8 cellular contexts compared by ENCODE assay signal in the genomic region with DNA sequence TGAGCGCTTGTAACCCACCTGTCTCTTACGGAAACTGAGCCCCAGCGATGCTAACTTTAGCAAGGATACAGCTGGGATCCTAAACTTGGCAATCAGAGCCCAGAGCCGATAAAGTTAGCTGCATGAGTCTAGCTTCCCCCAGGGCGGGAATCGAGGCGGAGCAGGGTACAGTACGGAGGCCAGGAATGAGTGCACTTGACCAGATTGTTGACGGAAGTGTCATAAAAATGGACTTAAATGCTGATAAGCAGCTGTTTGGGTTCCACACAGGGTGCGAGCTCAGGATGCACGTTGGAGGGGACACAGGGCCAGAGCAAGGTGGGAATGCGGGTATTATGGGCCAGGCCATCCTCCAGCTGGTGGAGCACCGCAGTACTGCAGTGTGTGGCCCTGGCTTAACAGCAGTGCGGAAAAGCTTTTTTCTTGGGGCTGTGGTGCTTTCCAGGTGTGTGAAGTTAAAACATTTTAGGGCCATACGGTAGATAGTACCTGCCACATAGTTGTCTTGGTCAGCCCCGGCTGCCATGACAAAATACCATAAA. TPM values are rescaled to one million over a fixed set of nuclear protein-coding genes. Genes with fewer than 3 reads are reported as not detected.
A peak's percentile ranks its signal among the peaks of the same experiment; 100 is the strongest.
DNase-seq lines count a peak whose midpoint lies in the region; ATAC-seq and TF ChIP-seq lines count a peak whose summit lies in the region.
"Not testable (repeated sequence)": the region's sequence is repeated elsewhere in the genome, so short reads cannot be mapped to it uniquely, and the experiment has no call there.

No MANE protein-coding gene starts in this region.

- H3K27ac ChIP-seq in RWPE2 (ENCODE audit: poor library complexity, severe bottlenecking), result peak overlapping the region; percentile 59
- peak overlapping the region; percentile 72 to 83 for H3K27ac ChIP-seq in thoracic aorta

- H3K9me3 ChIP-seq in RWPE2 (ENCODE audit: severe bottlenecking); thoracic aorta: not testable (repeated sequence)

- not testable (repeated sequence) for H3K4me1 ChIP-seq in RWPE2 (ENCODE audit: insufficient read depth, poor library complexity, severe bottlenecking); thoracic aorta (ENCODE audit: control insufficient read depth in 1 of 2, low read depth in 2 of 2)

- intact Hi-C loops in natural killer cell (cut with micrococcal nuclease), result not testable (repeated sequence)

- not testable (repeated sequence) for H3K9me3 Mint-ChIP-seq in activated naive CD4-positive, alpha-beta T cell treated with anti-CD3 and anti-CD28 coated beads, Interleukin-2, amount 50 U/mL, for 72 hours; natural killer cell

- DNase-seq in H7 (peak; percentile 21), foreskin fibroblast (peak in 1 of 2 donors; percentile 50)
- not testable (repeated sequence) for DNase-seq in RWPE2 (ENCODE audit: low spot score); natural killer cell; thoracic aorta (ENCODE audit: low spot score)
- DNase-seq in activated naive CD4-positive, alpha-beta T cell treated with anti-CD3 and anti-CD28 coated beads, Interleukin-2, amount 50 U/mL, for 72 hours (ENCODE audit: low spot score in 2 of 2), result peak in 1 of 2 donors; percentile 18

- peak overlapping the region; percentile 72 for H3K4me3 ChIP-seq in GM12875 (ENCODE audit: low read depth, low read length)
- H3K4me3 ChIP-seq in H7 (ENCODE audit: insufficient read depth, low read depth, low read length), result peak overlapping the region; percentile 56
- H3K4me3 ChIP-seq in RWPE2 (ENCODE audit: severe bottlenecking), result peak overlapping the region; percentile 54
- peak overlapping the region; percentile 68 to 81 for H3K4me3 ChIP-seq in foreskin fibroblast (ENCODE audit: low read depth in 1 of 2, low read length in 2 of 2)
- H3K4me3 ChIP-seq in thoracic aorta, result peak overlapping the region; percentile 76

- ATAC-seq in HG03565 (IDR thresholded peaks at IDR 0.05; ENCODE audit: unreplicated experiment) (peak; percentile 21), RWPE2 (ENCODE audit: low read depth) (peak; percentile 35), natural killer cell (peak; percentile 27 to 40 (median 32)), thoracic aorta (ENCODE audit: insufficient number of reproducible peaks, low FRiP score, low read depth) (peak; percentile 27)
- ATAC-seq in activated naive CD4-positive, alpha-beta T cell treated with anti-CD3 and anti-CD28 coated beads, Interleukin-2, amount 50 U/mL, for 72 hours, result peak; percentile 41 to 43

- not testable (repeated sequence) for H3K27me3 Mint-ChIP-seq in natural killer cell (ENCODE audit: low read depth in 2 of 2)

- H3K4me1 Mint-ChIP-seq in natural killer cell, result peaks cover 13 to 26% of the 10 kb centered on the region in 2 donors

- not testable (repeated sequence) for H3K27me3 ChIP-seq in H7 (ENCODE audit: control insufficient read depth, insufficient read depth, low read length); RWPE2 (ENCODE audit: insufficient read depth, poor library complexity, severe bottlenecking); thoracic aorta (replicated peaks; ENCODE audit: insufficient read depth)

- peak; percentile 39; the same call in 1 of the 2 replicates for TF ChIP-seq CTCF in GM12875 (IDR thresholded peaks at IDR 0.05; ENCODE audit: borderline replicate concordance, insufficient read depth, low read depth, low read length)
- TF ChIP-seq CTCF in RWPE2 (IDR thresholded peaks at IDR 0.05; ENCODE audit: poor library complexity, severe bottlenecking); natural killer cell (IDR thresholded peaks at IDR 0.05): not testable (repeated sequence)
- TF ChIP-seq CTCF in foreskin fibroblast (IDR thresholded peaks at IDR 0.05; ENCODE audit: low read depth, low read length), result peak; percentile 16
- peak; percentile 33 for TF ChIP-seq CTCF in thoracic aorta (IDR thresholded peaks at IDR 0.05)

- H3K4me3 Mint-ChIP-seq in natural killer cell, result peak overlapping the region; percentile 97

- peak overlapping the region; percentile 90 to 98 for H3K27ac Mint-ChIP-seq in activated naive CD4-positive, alpha-beta T cell treated with anti-CD3 and anti-CD28 coated beads, Interleukin-2, amount 50 U/mL, for 72 hours
- peak overlapping the region; percentile 90 to 93 for H3K27ac Mint-ChIP-seq in natural killer cell

- H3K36me3 ChIP-seq in H7 (replicated peaks; ENCODE audit: control insufficient read depth, insufficient read depth, low read length); RWPE2 (ENCODE audit: low read depth); thoracic aorta: not testable (repeated sequence)

- peaks cover 33 to 34% of the 10 kb centered on the region in 2 donors for H3K36me3 Mint-ChIP-seq in activated naive CD4-positive, alpha-beta T cell treated with anti-CD3 and anti-CD28 coated beads, Interleukin-2, amount 50 U/mL, for 72 hours
- not testable (repeated sequence) for H3K36me3 Mint-ChIP-seq in natural killer cell

RNA-seq across cellular contexts. Expression of gene DDX11, which starts 0.7 kb away (rescaled TPM):
- 81.4 and 95.9 TPM in 2 replicates for total RNA-seq in H7 (2014; rRNA removed; shearing (Covaris generic))
- total RNA-seq in activated naive CD4-positive, alpha-beta T cell treated with anti-CD3 and anti-CD28 coated beads, Interleukin-2, amount 50 U/mL, for 72 hours, result 100 to 1,000 TPM; 163 to 232 TPM
- total RNA-seq in natural killer cell (10 to 100 TPM; 25.6 to 78.5 (median 59.3) TPM), thoracic aorta (10 to 100 TPM; 23.8 to 42.8 TPM)
